In genomic region chr9:28163619-28164018, GRCh38 we compare ENCODE assay signal across 19 cellular contexts.
DNase-seq lines count a peak whose midpoint lies in the region; ATAC-seq, FAIRE-seq and TF ChIP-seq lines count a peak whose summit lies in the region.
"Had no signal": no experiment of that assay in that cellular context is flagged by ENCODE, and none has a peak within 500 bp of the region (broad histone marks: within the 10 kb centered on the region; RNA-seq: fewer than 3 reads in every experiment).

No MANE protein-coding gene starts in this region.

- no peaks in the 10 kb centered on the region for H3K27me3 ChIP-seq in bronchial epithelial cell (ENCODE audit: control insufficient read depth, insufficient read depth, low read length)
- H3K27me3 ChIP-seq: BLaER1 had no signal

- ATAC-seq in HG02885 (IDR thresholded peaks at IDR 0.05; ENCODE audit: poor library complexity, unreplicated experiment) = no peak
- ATAC-seq: HepG2 had no signal

- no peak for TF ChIP-seq CTCF in bronchial epithelial cell (IDR thresholded peaks at IDR 0.05; ENCODE audit: insufficient read depth, low read length, severe bottlenecking)

- DNase-seq in NCI-H2171 treated with DMSO at 0.1 percent for 48 hours (lab: John Stamatoyannopoulos, UW) (peak; percentile 63), NCI-H2171 (lab: John Stamatoyannopoulos, UW) (no peak), NCI-H1694 treated with DMSO at 0.1 percent for 48 hours (lab: John Stamatoyannopoulos, UW) (peak; percentile 43), bronchial epithelial cell (ENCODE audit: low read depth) (peak; percentile 43), retina (peak; percentile 9), posterior cingulate gyrus (no peak), LoVo (ENCODE audit: low spot score) (no peak)
- DNase-seq: 8988T; CD4-positive, alpha-beta memory T cell; DMS153; DMS79; GDM1; GM23248 had no signal

- H3K36me3 ChIP-seq in bronchial epithelial cell (ENCODE audit: control insufficient read depth, insufficient read depth, low read length) = no peaks in the 10 kb centered on the region
- H3K36me3 ChIP-seq: BLaER1, HAP-1 had no signal

- H3K4me3 ChIP-seq in bronchial epithelial cell (ENCODE audit: low read depth, low read length) = no peak overlapping the region
- H3K4me3 ChIP-seq: BLaER1, GM23248, HAP-1 had no signal

- FAIRE-seq in bronchial epithelial cell (lab: Jason Lieb, UNC) = no peak
- FAIRE-seq: GM12892, GM18507, HepG2 had no signal

- intact Hi-C loops in posterior cingulate gyrus (cut with DNase I) = no loop called here

Comparison
In these comparisons a context has a peak if more than half of its experiments do, and no peak if none do; other contexts are left out.
1. DNase-seq: peak in NCI-H2171 treated with DMSO at 0.1 percent for 48 hours (single experiment), NCI-H1694 treated with DMSO at 0.1 percent for 48 hours (single experiment), bronchial epithelial cell (single experiment) and retina (single experiment); none in NCI-H2171 (single experiment), posterior cingulate gyrus (0 of 10) and LoVo (single experiment).